ENCODE assay signal across 38 cellular contexts in the genomic region with DNA sequence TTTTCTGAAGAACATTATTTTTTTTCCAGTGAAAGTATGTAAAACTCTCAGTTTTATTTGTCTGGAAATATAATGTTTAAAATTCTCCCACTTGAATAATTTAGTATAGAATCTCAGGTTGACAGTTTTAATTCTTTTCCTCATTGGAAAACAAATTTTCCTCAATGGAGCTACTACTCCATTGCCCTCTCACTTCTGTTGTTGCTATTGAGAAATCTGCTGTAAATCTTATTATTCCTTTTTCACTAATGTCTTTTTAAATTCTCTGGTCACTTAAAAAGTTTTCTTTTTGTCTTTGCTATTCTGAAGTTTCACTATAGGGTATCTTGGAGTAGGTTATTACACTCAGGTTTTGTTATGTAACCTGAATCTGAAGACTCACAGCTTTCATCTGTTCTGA.
"Had no signal": no experiment of that assay in that cellular context is flagged by ENCODE, and none has a peak within 500 bp of the region (broad histone marks: within the 10 kb centered on the region; RNA-seq: fewer than 3 reads in every experiment).

No MANE protein-coding gene starts in this region.

- H3K27ac ChIP-seq: adrenal gland, ascending aorta, body of pancreas, brain microvascular endothelial cell, breast epithelium, cardiac muscle cell had no signal

- H3K9me3 Mint-ChIP-seq: activated naive CD4-positive, alpha-beta T cell treated with anti-CD3 and anti-CD28 coated beads, Interleukin-2, amount 50 U/mL, for 24 hours; activated T-helper 1 cell treated with anti-CD3 and anti-CD28 coated beads, Interleukin-12 subunit alpha, Interleukin-12 subunit beta, Interleukin-2, Interleukin-4 antibody, amounts not matched to agents 30 ng/mL and 10 ng/mL and 1 ng/mL, durations not matched to agents 14 hours and 24 hours and 36 hours; activated T-helper 17 cell treated with anti-CD3 and anti-CD28 coated beads, Interleukin-2, amount 50 U/mL, for 72 hours; activated T-helper 2 cell treated with anti-CD3 and anti-CD28 coated beads, Interferon-gamma antibody, Interleukin-2, Interleukin-4, amounts not matched to agents 10 μg/mL and 5 μg/mL and 100 μg/mL, durations not matched to agents 14 hours and 24 hours and 36 hours had no signal

- H3K4me1 ChIP-seq: adrenal gland, ascending aorta, body of pancreas, breast epithelium had no signal

- H3K4me3 Mint-ChIP-seq: activated naive CD4-positive, alpha-beta T cell treated with anti-CD3 and anti-CD28 coated beads for 36 hours; activated naive CD4-positive, alpha-beta T cell treated with anti-CD3 and anti-CD28 coated beads, Interleukin-2, amount 10 ng/mL, durations not matched to agents 7 days and 5 days; activated naive CD4-positive, alpha-beta T cell treated with anti-CD3 and anti-CD28 coated beads, Interleukin-2, amount 50 U/mL, for 24 hours; activated naive CD8-positive, alpha-beta T cell; activated naive CD8-positive, alpha-beta T cell treated with anti-CD3 and anti-CD28 coated beads for 36 hours; activated naive CD8-positive, alpha-beta T cell treated with anti-CD3 and anti-CD28 coated beads, Interleukin-2, amount 10 ng/mL, durations not matched to agents 7 days and 5 days; activated naive CD8-positive, alpha-beta T cell treated with anti-CD3 and anti-CD28 coated beads, Interleukin-2, amount 50 U/mL, for 24 hours; activated T-cell treated with anti-CD3 and anti-CD28 coated beads, Interleukin-2, amount 50 U/mL, for 24 hours; activated T-cell treated with anti-CD3 and anti-CD28 coated beads, Interleukin-2, amount 50 U/mL, for 4 hours; activated T-helper 1 cell treated with anti-CD3 and anti-CD28 coated beads, Interleukin-12 subunit alpha, Interleukin-12 subunit beta, Interleukin-2, Interleukin-4 antibody, amounts not matched to agents 30 ng/mL and 10 ng/mL and 1 ng/mL, durations not matched to agents 14 hours and 24 hours and 36 hours; activated T-helper 17 cell treated with anti-CD3 and anti-CD28 coated beads, Interleukin-2, amount 50 U/mL, for 72 hours; brain; central memory CD8-positive, alpha-beta T cell had no signal

- H3K36me3 Mint-ChIP-seq: activated naive CD4-positive, alpha-beta T cell treated with anti-CD3 and anti-CD28 coated beads, Interleukin-2, amount 10 ng/mL, durations not matched to agents 7 days and 5 days; activated naive CD4-positive, alpha-beta T cell treated with anti-CD3 and anti-CD28 coated beads, Interleukin-2, amount 50 U/mL, for 72 hours had no signal

- H3K36me3 ChIP-seq: adrenal gland, ascending aorta, brain microvascular endothelial cell, breast epithelium, cardiac muscle cell had no signal

- ATAC-seq: activated naive CD4-positive, alpha-beta T cell treated with anti-CD3 and anti-CD28 coated beads, Interleukin-2, amount 50 U/mL, for 72 hours; activated naive CD8-positive, alpha-beta T cell treated with anti-CD3 and anti-CD28 coated beads, Interleukin-2, amount 50 U/mL, for 24 hours; activated T-cell treated with anti-CD3 and anti-CD28 coated beads, Interleukin-2, amount 50 U/mL, for 4 hours; activated T-helper 17 cell treated with anti-CD3 and anti-CD28 coated beads, Interleukin-2, amount 50 U/mL, for 72 hours; body of pancreas had no signal

- H3K27me3 Mint-ChIP-seq: activated naive CD4-positive, alpha-beta T cell treated with anti-CD3 and anti-CD28 coated beads, Interleukin-2, amount 10 ng/mL, durations not matched to agents 7 days and 5 days; activated naive CD4-positive, alpha-beta T cell treated with anti-CD3 and anti-CD28 coated beads, Interleukin-2, amount 50 U/mL, for 24 hours; activated naive CD8-positive, alpha-beta T cell; activated naive CD8-positive, alpha-beta T cell treated with anti-CD3 and anti-CD28 coated beads for 36 hours; activated naive CD8-positive, alpha-beta T cell treated with anti-CD3 and anti-CD28 coated beads, Interleukin-2, amount 10 ng/mL, durations not matched to agents 7 days and 5 days; activated naive CD8-positive, alpha-beta T cell treated with anti-CD3 and anti-CD28 coated beads, Interleukin-2, amount 50 U/mL, for 24 hours; activated T-cell treated with anti-CD3 and anti-CD28 coated beads, Interleukin-2, amount 50 U/mL, for 24 hours; activated T-helper 17 cell treated with anti-CD3 and anti-CD28 coated beads, Interleukin-2, amount 50 U/mL, for 72 hours; central memory CD8-positive, alpha-beta T cell had no signal

- H3K27ac Mint-ChIP-seq: activated naive CD4-positive, alpha-beta T cell treated with anti-CD3 and anti-CD28 coated beads for 36 hours; activated naive CD4-positive, alpha-beta T cell treated with anti-CD3 and anti-CD28 coated beads, Interleukin-2, amount 10 ng/mL, durations not matched to agents 7 days and 5 days; activated naive CD4-positive, alpha-beta T cell treated with anti-CD3 and anti-CD28 coated beads, Interleukin-2, amount 50 U/mL, for 24 hours; activated naive CD4-positive, alpha-beta T cell treated with anti-CD3 and anti-CD28 coated beads, Interleukin-2, amount 50 U/mL, for 72 hours; activated naive CD8-positive, alpha-beta T cell; activated naive CD8-positive, alpha-beta T cell treated with anti-CD3 and anti-CD28 coated beads for 36 hours; activated naive CD8-positive, alpha-beta T cell treated with anti-CD3 and anti-CD28 coated beads, Interleukin-2, amount 10 ng/mL, durations not matched to agents 7 days and 5 days; activated naive CD8-positive, alpha-beta T cell treated with anti-CD3 and anti-CD28 coated beads, Interleukin-2, amount 50 U/mL, for 24 hours; activated T-cell treated with anti-CD3 and anti-CD28 coated beads, Interleukin-2, amount 50 U/mL, for 24 hours; activated T-helper 1 cell treated with anti-CD3 and anti-CD28 coated beads, Interleukin-12 subunit alpha, Interleukin-12 subunit beta, Interleukin-2, Interleukin-4 antibody, amounts not matched to agents 30 ng/mL and 10 ng/mL and 1 ng/mL, durations not matched to agents 14 hours and 24 hours and 36 hours; activated T-helper 17 cell treated with anti-CD3 and anti-CD28 coated beads, Interleukin-2, amount 50 U/mL, for 72 hours; activated T-helper 2 cell treated with anti-CD3 and anti-CD28 coated beads, Interferon-gamma antibody, Interleukin-2, Interleukin-4, amounts not matched to agents 10 μg/mL and 5 μg/mL and 100 μg/mL, durations not matched to agents 14 hours and 24 hours and 36 hours; brain had no signal

- FAIRE-seq: bronchial epithelial cell had no signal

- H3K27me3 ChIP-seq: adrenal gland, ascending aorta, body of pancreas, brain microvascular endothelial cell, breast epithelium, cardiac muscle cell had no signal

- DNase-seq: activated effector memory CD4-positive, alpha-beta T cell treated with anti-CD3 and anti-CD28 coated beads, Interleukin-2, amount 50 U/mL, for 16 hours; activated effector memory CD4-positive, alpha-beta T cell treated with Interleukin-2 at 50 U/mL for 16 hours; activated gamma-delta T cell; activated gamma-delta T cell treated with Interleukin-2 at 50 U/mL for 16 hours; activated naive CD4-positive, alpha-beta T cell; activated naive CD4-positive, alpha-beta T cell treated with anti-CD3 and anti-CD28 coated beads for 36 hours; activated naive CD4-positive, alpha-beta T cell treated with anti-CD3 and anti-CD28 coated beads, Interleukin-2, amount 10 ng/mL, durations not matched to agents 7 days and 5 days; activated naive CD4-positive, alpha-beta T cell treated with anti-CD3 and anti-CD28 coated beads, Interleukin-2, amount 50 U/mL, for 16 hours; activated naive CD4-positive, alpha-beta T cell treated with Interleukin-2 at 50 U/mL for 16 hours; activated naive CD8-positive, alpha-beta T cell treated with anti-CD3 and anti-CD28 coated beads for 36 hours; activated naive CD8-positive, alpha-beta T cell treated with anti-CD3 and anti-CD28 coated beads, Interleukin-2, amount 10 ng/mL, durations not matched to agents 7 days and 5 days; activated naive CD8-positive, alpha-beta T cell treated with anti-CD3 and anti-CD28 coated beads, Interleukin-2, amount 50 U/mL, for 24 hours; activated T-cell treated with anti-CD3 and anti-CD28 coated beads, Interleukin-2, amount 50 U/mL, for 1 hour; activated T-cell treated with anti-CD3 and anti-CD28 coated beads, Interleukin-2, amount 50 U/mL, for 24 hours; activated T-cell treated with anti-CD3 and anti-CD28 coated beads, Interleukin-2, amount 50 U/mL, for 4 hours; activated T-cell treated with anti-CD3 and anti-CD28 coated beads, Interleukin-2, amount 50 U/mL, for 48 hours; adrenal gland; amniotic stem cell; amygdala; anterior cingulate cortex; aorta; body of pancreas; brain microvascular endothelial cell; caudate nucleus; central memory CD4-positive, alpha-beta T cell; cerebellar nuclear complex had no signal

- H3K4me3 ChIP-seq: adrenal gland, ascending aorta, body of pancreas, breast epithelium, cardiac muscle cell had no signal

- H3K4me1 Mint-ChIP-seq: activated naive CD4-positive, alpha-beta T cell treated with anti-CD3 and anti-CD28 coated beads, Interleukin-2, amount 10 ng/mL, durations not matched to agents 7 days and 5 days; activated naive CD4-positive, alpha-beta T cell treated with anti-CD3 and anti-CD28 coated beads, Interleukin-2, amount 50 U/mL, for 24 hours; activated naive CD8-positive, alpha-beta T cell treated with anti-CD3 and anti-CD28 coated beads for 36 hours; activated naive CD8-positive, alpha-beta T cell treated with anti-CD3 and anti-CD28 coated beads, Interleukin-2, amount 10 ng/mL, durations not matched to agents 7 days and 5 days; activated naive CD8-positive, alpha-beta T cell treated with anti-CD3 and anti-CD28 coated beads, Interleukin-2, amount 50 U/mL, for 24 hours; activated T-helper 17 cell treated with anti-CD3 and anti-CD28 coated beads, Interleukin-2, amount 50 U/mL, for 72 hours; brain; central memory CD8-positive, alpha-beta T cell had no signal
